Comparison of ENCODE assay signal across 8 cellular contexts in the genomic region with DNA sequence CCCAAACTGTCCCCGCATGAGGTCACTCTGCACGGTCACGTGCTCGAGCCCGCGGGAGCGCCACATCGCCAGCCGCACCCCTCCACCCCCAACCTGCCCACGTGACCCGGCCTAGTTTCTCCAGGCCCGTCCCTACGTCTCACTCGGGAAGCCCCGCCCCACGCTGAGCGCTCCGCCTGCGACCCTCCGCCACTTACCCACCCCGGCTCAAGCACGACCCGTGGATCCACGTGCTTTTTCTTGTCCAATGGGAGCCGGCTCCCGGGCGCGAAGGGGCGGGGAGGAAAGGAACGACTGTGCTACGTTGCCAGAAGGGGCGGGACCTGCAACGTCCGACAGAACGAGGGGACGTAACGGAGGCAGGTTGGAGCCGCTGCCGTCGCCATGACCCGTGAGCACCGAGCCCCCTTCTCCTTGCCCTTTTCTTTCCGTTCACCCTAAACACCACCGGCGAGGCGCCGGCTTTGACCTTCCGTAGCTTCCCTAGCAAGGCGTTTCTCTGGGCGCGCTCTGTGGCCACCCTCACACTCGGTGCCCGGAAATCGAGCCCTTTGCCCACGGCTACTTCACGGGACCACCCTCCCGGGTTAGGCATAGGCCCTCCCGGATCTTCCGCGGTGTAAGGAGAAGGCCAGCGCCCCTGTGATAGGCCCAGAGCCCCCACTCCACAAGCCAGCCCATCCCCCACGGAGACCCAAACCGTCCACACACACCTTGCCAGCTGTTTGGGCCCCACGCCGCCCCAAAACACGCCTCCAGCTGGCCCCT. TPM values are rescaled to one million over a fixed set of nuclear protein-coding genes. Genes with fewer than 3 reads are reported as not detected.
DNase-seq lines count a peak whose midpoint lies in the region; FAIRE-seq and TF ChIP-seq lines count a peak whose summit lies in the region.

SERF2 (plus strand) TSS at position 328 of the 768 bp plus-strand sequence; CDS start at position 385, 57 bp downstream.

- peak within 1 kb of the TSS; percentile 91 for H3K27ac ChIP-seq in neutrophil
- peak within 1 kb of the TSS; percentile 98 for H3K27ac ChIP-seq in substantia nigra (ENCODE audit: low read depth, low read length, poor library complexity, severe bottlenecking)

- intact Hi-C loops in activated naive CD4-positive, alpha-beta T cell treated with anti-CD3 and anti-CD28 coated beads for 36 hours (cut with micrococcal nuclease) = loop anchor here (1.0 kb wide), 5 partner anchors 8 to 282 kb away; partner anchors contain the start of genes HYPK, MFAP1 and SERINC4

- no peaks in the 10 kb centered on the region for H3K27me3 Mint-ChIP-seq in activated naive CD4-positive, alpha-beta T cell treated with anti-CD3 and anti-CD28 coated beads for 36 hours (ENCODE audit: low read depth)

- peaks cover 40% of the 10 kb centered on the region for H3K36me3 ChIP-seq in neutrophil

- peaks cover 48% of the 10 kb centered on the region for H3K36me3 Mint-ChIP-seq in activated naive CD4-positive, alpha-beta T cell treated with anti-CD3 and anti-CD28 coated beads for 36 hours (ENCODE audit: low read depth)

- TF ChIP-seq CTCF in neutrophil (IDR thresholded peaks at IDR 0.05) = no peak

- H3K4me1 ChIP-seq in neutrophil (ENCODE audit: control insufficient read depth in 1 of 2, insufficient read depth in 1 of 2, low read depth in 1 of 2, low read length in 1 of 2) = peaks cover 14 to 26% of the 10 kb centered on the region in 2 experiments

- H3K4me3 Mint-ChIP-seq in activated naive CD4-positive, alpha-beta T cell treated with anti-CD3 and anti-CD28 coated beads for 36 hours = peak within 1 kb of the TSS; percentile 90

- H3K4me3 ChIP-seq in neutrophil (ENCODE audit: low read depth in 1 of 2, low read length in 1 of 2) = peak within 1 kb of the TSS; percentile 91 to 94

- POLR2A ChIA-PET in HEK293T (lab: Yijun Ruan, JAX) = interaction anchor here (1.2 to 6.3 kb wide), 4 partner anchors 8 to 33 kb away, joined by 3 to 33 read pairs (median 9); partner anchors contain the start of genes ELL3, HYPK, MFAP1 and SERINC4

- H3K9me3 ChIP-seq in neutrophil = no peaks in the 10 kb centered on the region

- DNase-seq in GF-D8 (lab: John Stamatoyannopoulos, UW) (peak; percentile 83), HEK293T (ENCODE audit: extremely low spot score) (peak; percentile 92), NAMALWA (ENCODE audit: low spot score) (peak; percentile 99), SK-N-DZ (ENCODE audit: low spot score) (peak; percentile 99), frontal cortex (ENCODE audit: low spot score in 2 of 2) (peak; percentile 93 to 99), substantia nigra (lab: John Stamatoyannopoulos, UW) (peak; percentile 93 to 100 (median 100))
- peak; percentile 100 for DNase-seq in activated naive CD4-positive, alpha-beta T cell treated with anti-CD3 and anti-CD28 coated beads for 36 hours

- FAIRE-seq in frontal cortex (lab: Jason Lieb, UNC) = peak; percentile 74

- no peaks in the 10 kb centered on the region for H3K27me3 ChIP-seq in neutrophil

- peaks cover 39% of the 10 kb centered on the region for H3K4me1 Mint-ChIP-seq in activated naive CD4-positive, alpha-beta T cell treated with anti-CD3 and anti-CD28 coated beads for 36 hours (ENCODE audit: low read depth)

- no peaks in the 10 kb centered on the region for H3K9me3 Mint-ChIP-seq in activated naive CD4-positive, alpha-beta T cell treated with anti-CD3 and anti-CD28 coated beads for 36 hours

- H3K27ac Mint-ChIP-seq in activated naive CD4-positive, alpha-beta T cell treated with anti-CD3 and anti-CD28 coated beads for 36 hours = peak within 1 kb of the TSS; percentile 92

- CTCF ChIA-PET in HEK293T (lab: Yijun Ruan, JAX) = interaction anchor here (3.1 kb wide), 1 partner anchor 15 kb away, joined by 13 read pairs; the partner anchor contains the start of gene ELL3
- CTCF ChIA-PET in activated naive CD4-positive, alpha-beta T cell treated with anti-CD3 and anti-CD28 coated beads for 36 hours (lab: Charles Lee) = interaction anchor here (0.7 to 1.8 kb wide), 2 partner anchors 10 to 15 kb away, joined by 4 to 5 read pairs; partner anchors contain the start of gene ELL3

TF ChIP-seq in HEK293T, 16 proteins besides CTCF, POLR2A, EP300 and RAD21:
- TF ChIP-seq NFRKB (IDR thresholded peaks at IDR 0.05) = no peak
- peak; percentile 81; the same call in 1 of the 2 replicates for TF ChIP-seq L3MBTL2 (conservative IDR thresholded peaks at IDR 0.05)

RNA-seq across cellular contexts. Expression of gene SERF2, which starts in this region (rescaled TPM):
- 966 and 1,135 TPM in 2 replicates for polyA plus RNA-seq in SK-N-DZ (2014; cell fraction: cytosol; rRNA removed)
- 841 and 1,066 TPM in 2 replicates for polyA plus RNA-seq in SK-N-DZ (2014; cell fraction: nucleus; rRNA removed)
- total RNA-seq in activated naive CD4-positive, alpha-beta T cell treated with anti-CD3 and anti-CD28 coated beads for 36 hours = 100 to 1,000 TPM; 781 to 808 TPM
- total RNA-seq in frontal cortex = 53.0 TPM

Comparison
In these comparisons a context has a peak if more than half of its experiments do, and no peak if none do; other contexts are left out.
1. Peak in every context shown above with its lines: DNase-seq, H3K4me3 ChIP-seq and H3K27ac ChIP-seq.
2. RNA of gene SERF2 (total RNA-seq): 781 to 808 TPM in activated naive CD4-positive, alpha-beta T cell treated with anti-CD3 and anti-CD28 coated beads for 36 hours; 53.0 TPM in frontal cortex (single experiment); every median in the first group is over 10 times any median in the second.